Comparison of ENCODE assay signal across 9 cellular contexts in genomic region chr16:28977703-28978641, GRCh38. TPM values are rescaled to one million over a fixed set of nuclear protein-coding genes. Genes with fewer than 3 reads are reported as not detected.
DNase-seq lines count a peak whose midpoint lies in the region; ATAC-seq and TF ChIP-seq lines count a peak whose summit lies in the region.
"Had no signal": no experiment of that assay in that cellular context is flagged by ENCODE, and none has a peak within 500 bp of the region (broad histone marks: within the 10 kb centered on the region; RNA-seq: fewer than 3 reads in every experiment).

No MANE protein-coding gene starts in this region.

- no peak for ATAC-seq in GM19463 (IDR thresholded peaks at IDR 0.05; ENCODE audit: unreplicated experiment)
- ATAC-seq in HG02981 (IDR thresholded peaks at IDR 0.05; ENCODE audit: unreplicated experiment): no peak

- H3K36me3 Mint-ChIP-seq in T-helper 2 cell treated with Interferon-gamma antibody and Interleukin-4, amounts not matched to agents 5 μg/mL and 100 μg/mL, for 36 hours (ENCODE audit: low read depth): peaks cover 32% of the 10 kb centered on the region
- H3K36me3 Mint-ChIP-seq in chondrocyte (ENCODE audit: low read depth): peaks cover 17% of the 10 kb centered on the region

- H3K36me3 ChIP-seq in ascending aorta: peaks cover 37 to 49% of the 10 kb centered on the region in 2 donors

- H3K27ac Mint-ChIP-seq in T-helper 2 cell treated with Interferon-gamma antibody and Interleukin-4, amounts not matched to agents 5 μg/mL and 100 μg/mL, for 36 hours: peak overlapping the region; percentile 53
- H3K27ac Mint-ChIP-seq in chondrocyte (ENCODE audit: unreplicated experiment): no peak overlapping the region

- H3K27me3 ChIP-seq in ascending aorta: no peaks in the 10 kb centered on the region

- H3K4me1 ChIP-seq in ascending aorta: peaks cover 5 to 20% of the 10 kb centered on the region in 2 donors

- intact Hi-C loops in ascending aorta (cut with DNase I): loop anchor here (10.0 kb wide), 1 partner anchor 423 kb away; the partner anchor contains the start of gene SGF29

- H3K4me3 Mint-ChIP-seq in T-helper 2 cell treated with Interferon-gamma antibody and Interleukin-4, amounts not matched to agents 5 μg/mL and 100 μg/mL, for 36 hours: no peak overlapping the region
- H3K4me3 Mint-ChIP-seq in chondrocyte (ENCODE audit: unreplicated experiment): no peak overlapping the region

- DNase-seq in T-helper 2 cell treated with Interferon-gamma antibody and Interleukin-4, amounts not matched to agents 5 μg/mL and 100 μg/mL, for 36 hours (ENCODE audit: low spot score): no peak
- DNase-seq in T-helper 2 cell (no peak), NCI-H2029 treated with DMSO at 0.1 percent for 48 hours (lab: John Stamatoyannopoulos, UW) (peak; percentile 8), chondrocyte (ENCODE audit: low spot score) (no peak), retinal pigment epithelial cell (ENCODE audit: low read depth) (no peak), ascending aorta (ENCODE audit: low spot score in 2 of 2) (no peak)
- DNase-seq: T1000 had no signal

- H3K9me3 Mint-ChIP-seq in T-helper 2 cell treated with Interferon-gamma antibody and Interleukin-4, amounts not matched to agents 5 μg/mL and 100 μg/mL, for 36 hours: peaks cover 4% of the 10 kb centered on the region
- no peaks in the 10 kb centered on the region for H3K9me3 Mint-ChIP-seq in chondrocyte (ENCODE audit: low read depth)

- H3K27me3 Mint-ChIP-seq in T-helper 2 cell treated with Interferon-gamma antibody and Interleukin-4, amounts not matched to agents 5 μg/mL and 100 μg/mL, for 36 hours (ENCODE audit: low read depth): no peaks in the 10 kb centered on the region
- H3K27me3 Mint-ChIP-seq in chondrocyte (ENCODE audit: low read depth): no peaks in the 10 kb centered on the region

- no peak overlapping the region for H3K27ac ChIP-seq in ascending aorta

- H3K4me1 Mint-ChIP-seq in T-helper 2 cell treated with Interferon-gamma antibody and Interleukin-4, amounts not matched to agents 5 μg/mL and 100 μg/mL, for 36 hours (ENCODE audit: low read depth): peaks cover 28% of the 10 kb centered on the region
- peaks cover 25% of the 10 kb centered on the region for H3K4me1 Mint-ChIP-seq in chondrocyte (ENCODE audit: low read depth)

- TF ChIP-seq CTCF in chondrocyte (IDR thresholded peaks at IDR 0.05): peak; percentile 64
- peak; percentile 74 for TF ChIP-seq CTCF in retinal pigment epithelial cell (conservative IDR thresholded peaks at IDR 0.05; ENCODE audit: low read depth, low read length)
- TF ChIP-seq CTCF in ascending aorta (IDR thresholded peaks at IDR 0.05): peak in 1 of 3 experiments; percentile 7

- no peaks in the 10 kb centered on the region for H3K9me3 ChIP-seq in ascending aorta

- H3K4me3 ChIP-seq in retinal pigment epithelial cell (ENCODE audit: low read length): no peak overlapping the region
- no peak overlapping the region for H3K4me3 ChIP-seq in ascending aorta

RNA-seq across cellular contexts. Expression of gene SPNS1, which starts 3.4 kb away (rescaled TPM):
- total RNA-seq in chondrocyte: 60.8 to 73.4 TPM (median 71.1 TPM) in 3 replicates
- total RNA-seq in ascending aorta: 59.3 TPM

RNA-seq across cellular contexts. Expression of gene LAT, which starts 6.9 kb away (rescaled TPM):
- total RNA-seq in chondrocyte (10.2 to 13.6 TPM (median 11.7 TPM) in 3 replicates), ascending aorta (53.4 TPM)

RNA-seq across cellular contexts. Expression of gene NFATC2IP, which starts 27.2 kb away (rescaled TPM):
- total RNA-seq in chondrocyte (23.0 to 24.3 TPM (median 23.8 TPM) in 3 replicates), ascending aorta (11.2 TPM)

RNA-seq across cellular contexts. Expression of gene CD19, which starts 46.2 kb away (rescaled TPM):
- total RNA-seq in chondrocyte (not detected in 3 replicates), ascending aorta (not detected)

RNA-seq across cellular contexts. Expression of gene RABEP2, which starts 52.9 kb away (rescaled TPM):
- total RNA-seq in chondrocyte: 20.1 to 24.6 TPM (median 22.4 TPM) in 3 replicates
- 64.5 TPM for total RNA-seq in ascending aorta
